Comparison of ENCODE assay signal across 2 cellular contexts in the genomic region with DNA sequence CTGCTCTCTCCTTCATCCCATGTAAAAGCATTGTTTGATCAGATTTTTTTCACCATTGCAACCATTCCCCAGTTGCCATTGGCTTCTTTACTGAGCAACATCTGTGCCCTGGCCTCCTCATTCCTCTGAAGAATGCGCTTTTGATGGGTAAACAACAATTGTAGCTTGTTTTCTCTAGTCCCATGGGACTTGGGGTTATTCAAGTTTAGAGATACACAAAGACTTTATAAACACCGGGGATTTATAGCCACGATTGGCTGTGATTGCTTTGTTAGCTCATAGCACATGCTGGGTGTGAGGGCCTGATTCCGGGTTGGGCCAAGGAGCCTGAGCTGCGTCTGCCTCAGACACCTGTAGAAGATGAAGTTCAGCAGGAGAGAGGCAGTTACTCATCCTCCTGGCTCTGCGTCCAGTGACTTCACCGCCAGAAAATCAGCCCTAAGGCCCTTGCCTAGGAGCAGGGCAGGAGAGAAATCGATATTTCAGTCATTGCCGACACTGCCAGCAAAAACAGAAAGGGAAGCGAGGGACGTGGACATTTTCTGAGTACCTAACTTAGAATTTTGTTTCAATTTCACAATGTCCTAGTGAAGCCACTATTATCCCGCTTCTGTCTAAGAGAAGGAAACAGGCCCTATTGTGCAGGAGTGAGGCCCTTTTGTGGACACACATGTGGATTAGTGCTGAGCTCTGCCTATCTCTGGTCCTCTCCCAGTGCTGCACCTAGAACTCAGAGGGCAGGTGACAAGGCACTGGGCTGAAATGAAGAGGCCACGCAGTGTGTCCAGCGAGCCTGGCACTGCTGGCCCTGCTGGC.
TF ChIP-seq lines count a peak whose summit lies in the region.

No MANE protein-coding gene starts in this region.

TF ChIP-seq in SK-N-SH treated with all-trans-retinoic acid at 6 μM for 48 hours, 23 proteins besides CTCF, POLR2A, EP300 and RAD21 (continued from another document):
- no peak for TF ChIP-seq PATZ1 (CRISPR knock-in tag; IDR thresholded peaks at IDR 0.05; ENCODE audit: borderline replicate concordance)
- TF ChIP-seq ZNF565 (CRISPR knock-in tag; conservative IDR thresholded peaks at IDR 0.05; ENCODE audit: low read depth) = no peak
- TF ChIP-seq, protein P1, sequence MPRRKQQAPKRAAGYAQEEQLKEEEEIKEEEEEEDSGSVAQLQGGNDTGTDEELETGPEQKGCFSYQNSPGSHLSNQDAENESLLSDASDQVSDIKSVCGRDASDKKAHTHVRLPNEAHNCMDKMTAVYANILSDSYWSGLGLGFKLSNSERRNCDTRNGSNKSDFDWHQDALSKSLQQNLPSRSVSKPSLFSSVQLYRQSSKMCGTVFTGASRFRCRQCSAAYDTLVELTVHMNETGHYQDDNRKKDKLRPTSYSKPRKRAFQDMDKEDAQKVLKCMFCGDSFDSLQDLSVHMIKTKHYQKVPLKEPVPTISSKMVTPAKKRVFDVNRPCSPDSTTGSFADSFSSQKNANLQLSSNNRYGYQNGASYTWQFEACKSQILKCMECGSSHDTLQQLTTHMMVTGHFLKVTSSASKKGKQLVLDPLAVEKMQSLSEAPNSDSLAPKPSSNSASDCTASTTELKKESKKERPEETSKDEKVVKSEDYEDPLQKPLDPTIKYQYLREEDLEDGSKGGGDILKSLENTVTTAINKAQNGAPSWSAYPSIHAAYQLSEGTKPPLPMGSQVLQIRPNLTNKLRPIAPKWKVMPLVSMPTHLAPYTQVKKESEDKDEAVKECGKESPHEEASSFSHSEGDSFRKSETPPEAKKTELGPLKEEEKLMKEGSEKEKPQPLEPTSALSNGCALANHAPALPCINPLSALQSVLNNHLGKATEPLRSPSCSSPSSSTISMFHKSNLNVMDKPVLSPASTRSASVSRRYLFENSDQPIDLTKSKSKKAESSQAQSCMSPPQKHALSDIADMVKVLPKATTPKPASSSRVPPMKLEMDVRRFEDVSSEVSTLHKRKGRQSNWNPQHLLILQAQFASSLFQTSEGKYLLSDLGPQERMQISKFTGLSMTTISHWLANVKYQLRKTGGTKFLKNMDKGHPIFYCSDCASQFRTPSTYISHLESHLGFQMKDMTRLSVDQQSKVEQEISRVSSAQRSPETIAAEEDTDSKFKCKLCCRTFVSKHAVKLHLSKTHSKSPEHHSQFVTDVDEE (CRISPR knock-in tag; IDR thresholded peaks at IDR 0.05) = no peak
- TF ChIP-seq ZFP3 (CRISPR knock-in tag; IDR thresholded peaks at IDR 0.05) = no peak
- no peak for TF ChIP-seq ESRRG (CRISPR knock-in tag; IDR thresholded peaks at IDR 0.05)
- no peak for TF ChIP-seq TCF4 (CRISPR knock-in tag; IDR thresholded peaks at IDR 0.05; ENCODE audit: borderline replicate concordance)
- TF ChIP-seq SNAI2 (CRISPR knock-in tag; IDR thresholded peaks at IDR 0.05) = no peak
- TF ChIP-seq BACH2 (CRISPR knock-in tag; IDR thresholded peaks at IDR 0.05; ENCODE audit: borderline replicate concordance) = no peak
- TF ChIP-seq, protein P2, sequence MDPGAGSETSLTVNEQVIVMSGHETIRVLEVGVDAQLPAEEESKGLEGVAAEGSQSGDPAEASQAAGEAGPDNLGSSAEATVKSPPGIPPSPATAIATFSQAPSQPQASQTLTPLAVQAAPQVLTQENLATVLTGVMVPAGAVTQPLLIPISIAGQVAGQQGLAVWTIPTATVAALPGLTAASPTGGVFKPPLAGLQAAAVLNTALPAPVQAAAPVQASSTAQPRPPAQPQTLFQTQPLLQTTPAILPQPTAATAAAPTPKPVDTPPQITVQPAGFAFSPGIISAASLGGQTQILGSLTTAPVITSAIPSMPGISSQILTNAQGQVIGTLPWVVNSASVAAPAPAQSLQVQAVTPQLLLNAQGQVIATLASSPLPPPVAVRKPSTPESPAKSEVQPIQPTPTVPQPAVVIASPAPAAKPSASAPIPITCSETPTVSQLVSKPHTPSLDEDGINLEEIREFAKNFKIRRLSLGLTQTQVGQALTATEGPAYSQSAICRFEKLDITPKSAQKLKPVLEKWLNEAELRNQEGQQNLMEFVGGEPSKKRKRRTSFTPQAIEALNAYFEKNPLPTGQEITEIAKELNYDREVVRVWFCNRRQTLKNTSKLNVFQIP (CRISPR knock-in tag; IDR thresholded peaks at IDR 0.05; ENCODE audit: borderline replicate concordance, low read depth) = no peak
- no peak for TF ChIP-seq CSDC2 (CRISPR knock-in tag; IDR thresholded peaks at IDR 0.05)
- no peak for TF ChIP-seq TOX (CRISPR knock-in tag; IDR thresholded peaks at IDR 0.05; ENCODE audit: borderline replicate concordance)
- no peak for TF ChIP-seq ISL1 (CRISPR knock-in tag; IDR thresholded peaks at IDR 0.05)
- TF ChIP-seq ZNF70 (CRISPR knock-in tag; IDR thresholded peaks at IDR 0.05) = no peak
- no peak for TF ChIP-seq ZNF8 (CRISPR knock-in tag; IDR thresholded peaks at IDR 0.05)
- no peak for TF ChIP-seq PPARA (CRISPR knock-in tag; IDR thresholded peaks at IDR 0.05; ENCODE audit: borderline replicate concordance)

TF ChIP-seq in SK-N-SH, 30 proteins besides CTCF, POLR2A, EP300 and RAD21 (continued from another document):
- TF ChIP-seq, protein P3, sequence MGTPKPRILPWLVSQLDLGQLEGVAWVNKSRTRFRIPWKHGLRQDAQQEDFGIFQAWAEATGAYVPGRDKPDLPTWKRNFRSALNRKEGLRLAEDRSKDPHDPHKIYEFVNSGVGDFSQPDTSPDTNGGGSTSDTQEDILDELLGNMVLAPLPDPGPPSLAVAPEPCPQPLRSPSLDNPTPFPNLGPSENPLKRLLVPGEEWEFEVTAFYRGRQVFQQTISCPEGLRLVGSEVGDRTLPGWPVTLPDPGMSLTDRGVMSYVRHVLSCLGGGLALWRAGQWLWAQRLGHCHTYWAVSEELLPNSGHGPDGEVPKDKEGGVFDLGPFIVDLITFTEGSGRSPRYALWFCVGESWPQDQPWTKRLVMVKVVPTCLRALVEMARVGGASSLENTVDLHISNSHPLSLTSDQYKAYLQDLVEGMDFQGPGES (IDR thresholded peaks at IDR 0.05; ENCODE audit: low read depth, low read length) = no peak
- TF ChIP-seq ZBTB33 (IDR thresholded peaks at IDR 0.05; ENCODE audit: borderline replicate concordance, low read depth) (no peak), RCOR1 (IDR thresholded peaks at IDR 0.05; ENCODE audit: low read length) (no peak)
